21 cellular contexts compared by ENCODE assay signal in genomic region chr5:58074222-58074621, GRCh38.
A peak's percentile ranks its signal among the peaks of the same experiment; 100 is the strongest.
DNase-seq lines count a peak whose midpoint lies in the region; ATAC-seq, FAIRE-seq and TF ChIP-seq lines count a peak whose summit lies in the region.
"Had no signal": no experiment of that assay in that cellular context is flagged by ENCODE, and none has a peak within 500 bp of the region (broad histone marks: within the 10 kb centered on the region; RNA-seq: fewer than 3 reads in every experiment).

No MANE protein-coding gene starts in this region.

- H3K4me3 ChIP-seq in colonic mucosa (no peak overlapping the region), small intestine (ENCODE audit: low read depth in 1 of 2, low read length in 2 of 2) (no peak overlapping the region)
- H3K4me3 ChIP-seq: GM23248, HAP-1, MG63 had no signal

- H3K9me3 ChIP-seq in colonic mucosa (no peaks in the 10 kb centered on the region), small intestine (ENCODE audit: control insufficient read depth, low read depth) (no peaks in the 10 kb centered on the region)
- H3K9me3 ChIP-seq: HAP-1, MG63 had no signal

- 44 to 58% (median 45%) methylated on average over 4 of the region's 4 CpGs for WGBS in small intestine, 3 donors

- peak; percentile 87 for FAIRE-seq in H54 (lab: Jason Lieb, UNC)
- no peak for FAIRE-seq in small intestine (lab: Jason Lieb, UNC)
- FAIRE-seq: GM12891 had no signal

- ATAC-seq in HG03439 (IDR thresholded peaks at IDR 0.05; ENCODE audit: unreplicated experiment) (no peak), GM21423 (IDR thresholded peaks at IDR 0.05; ENCODE audit: unreplicated experiment) (no peak)
- ATAC-seq: CD8-positive, alpha-beta T cell had no signal

- no peak for TF ChIP-seq POLR2A in H54 (IDR thresholded peaks at IDR 0.05; ENCODE audit: low read depth, low read length)

- H3K36me3 ChIP-seq in colonic mucosa = no peaks in the 10 kb centered on the region
- H3K36me3 ChIP-seq in small intestine (ENCODE audit: control insufficient read depth in 2 of 2, insufficient read depth in 2 of 2, low read length in 2 of 2) = no peaks in the 10 kb centered on the region
- H3K36me3 ChIP-seq: HAP-1, MG63 had no signal

- H3K27me3 ChIP-seq in colonic mucosa (no peaks in the 10 kb centered on the region), small intestine (ENCODE audit: control insufficient read depth in 2 of 2, insufficient read depth in 2 of 2, low read length in 2 of 2) (no peaks in the 10 kb centered on the region)
- H3K27me3 ChIP-seq: MG63 had no signal

- H3K4me1 ChIP-seq in colonic mucosa (no peaks in the 10 kb centered on the region), small intestine (ENCODE audit: control insufficient read depth in 2 of 2, insufficient read depth in 1 of 2, low read depth in 1 of 2, low read length in 1 of 2) (no peaks in the 10 kb centered on the region)
- H3K4me1 ChIP-seq: HAP-1 had no signal

- H3K9ac ChIP-seq in colonic mucosa (ENCODE audit: low read depth in 2 of 2, low read length in 2 of 2) = no peak overlapping the region
- H3K9ac ChIP-seq: GM23248 had no signal

- intact Hi-C loops in colonic mucosa (cut with DNase I) = loop anchor here (10.0 kb wide), 1 partner anchor 381 kb away; no protein-coding TSS in a partner anchor

- DNase-seq in H54 (ENCODE audit: insufficient read length, low spot score) = no peak
- DNase-seq in HuH-7 (ENCODE audit: low spot score) = peak; percentile 31
- peak; percentile 37 for DNase-seq in colonic mucosa
- peak; percentile 5 for DNase-seq in small intestine
- no peak for DNase-seq in activated CD4-positive, alpha-beta T cell treated with anti-CD3 and anti-CD28 coated beads for 4 hours
- DNase-seq: AML-193; C1 segment of cervical spinal cord; CD8-positive, alpha-beta T cell; GM23248; Kasumi-1; MG63; NCI-H1092 treated with DMSO at 0.1 percent for 48 hours; NCI-H1436 treated with DMSO at 0.1 percent for 48 hours; NCI-H2227 treated with DMSO at 0.1 percent for 48 hours; NCI-H510A; NCI-H774; SHP77 had no signal

- H3K27ac ChIP-seq in colonic mucosa = peak overlapping the region; percentile 21
- no peak overlapping the region for H3K27ac ChIP-seq in small intestine (ENCODE audit: low read depth in 1 of 2, low read length in 1 of 2)
- H3K27ac ChIP-seq: GM23248 had no signal

- TF ChIP-seq CTCF in colonic mucosa (IDR thresholded peaks at IDR 0.05) = no peak

Comparison
In these comparisons a context has a peak if more than half of its experiments do, and no peak if none do; other contexts are left out.
1. DNase-seq: peak in HuH-7 (single experiment), colonic mucosa (single experiment) and small intestine (single experiment); none in H54 (single experiment) and activated CD4-positive, alpha-beta T cell treated with anti-CD3 and anti-CD28 coated beads for 4 hours (0 of 2).